ENCODE assay signal across 20 cellular contexts in the genomic region with DNA sequence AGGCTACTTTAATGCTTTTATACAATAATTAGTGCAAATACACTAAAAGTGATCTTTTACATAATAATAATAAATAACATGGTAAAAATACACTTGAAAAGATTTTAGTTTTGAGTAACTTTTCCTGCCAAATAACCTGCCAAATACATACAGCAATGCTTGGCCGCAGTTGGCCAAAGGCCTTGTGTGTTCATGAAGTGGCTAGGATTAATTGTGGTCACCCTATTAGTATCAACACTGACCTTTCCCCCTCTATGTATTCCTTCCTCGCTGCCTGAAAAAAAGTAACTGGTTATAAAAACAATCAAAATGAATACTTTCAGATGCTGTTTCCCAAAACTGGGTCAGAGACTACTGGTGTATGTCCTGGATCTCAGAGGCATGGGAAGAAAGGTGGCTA. TPM values are rescaled to one million over a fixed set of nuclear protein-coding genes. Genes with fewer than 3 reads are reported as not detected.
A peak's percentile ranks its signal among the peaks of the same experiment; 100 is the strongest.
DNase-seq lines count a peak whose midpoint lies in the region; ATAC-seq, FAIRE-seq and TF ChIP-seq lines count a peak whose summit lies in the region.
"Had no signal": no experiment of that assay in that cellular context is flagged by ENCODE, and none has a peak within 500 bp of the region (broad histone marks: within the 10 kb centered on the region; RNA-seq: fewer than 3 reads in every experiment).

No MANE protein-coding gene starts in this region.

- H3K4me2 ChIP-seq in PC-9 (peak overlapping the region; percentile 73), keratinocyte (ENCODE audit: control insufficient read depth, extremely low read depth, insufficient read depth, low read depth, low read length) (peak overlapping the region; percentile 96)
- H3K4me2 ChIP-seq: KMS-11 had no signal

- H3K9me3 ChIP-seq in PC-9 (ENCODE audit: insufficient read depth, low read depth) (peaks cover 9% of the 10 kb centered on the region; the same call in 1 of the 2 replicates), keratinocyte (ENCODE audit: control insufficient read depth, low read depth, low read length) (no peaks in the 10 kb centered on the region)

- no peak for DNase-seq in PC-9
- DNase-seq in brain microvascular endothelial cell = no peak
- DNase-seq in keratinocyte (ENCODE audit: low read depth, low spot score) = no peak
- no peak for DNase-seq in occipital lobe (lab: John Stamatoyannopoulos, UW)
- DNase-seq in HUDEP-2 (lab: John Stamatoyannopoulos, UW; ENCODE audit: unreplicated experiment in 76 of 76) = no peak
- DNase-seq: CD4-positive, CD25-positive, alpha-beta regulatory T cell; DMS79; GOT3; MM.1S; NCI-H1105; NCI-H187; NCI-H2171; NCI-H774; SJCRH30 had no signal

- in situ Hi-C loops in brain microvascular endothelial cell (cut with HindIII; ENCODE audit: low pct_ligation_motif_present, low sequenced_read_pairs) = no loop called here

- CTCF ChIA-PET in PC-9 (lab: Charles Lee) = no interaction called here

- POLR2A ChIA-PET in PC-9 (lab: Charles Lee; ENCODE audit: unreplicated experiment) = no interaction called here

- peaks cover 29% of the 10 kb centered on the region for H3F3A ChIP-seq in PC-9 (ENCODE audit: insufficient read depth, low read depth)

- no peak for FAIRE-seq in keratinocyte (lab: Jason Lieb, UNC)
- FAIRE-seq: A204.1, GM12878 had no signal

- intact Hi-C loops in PC-9 (cut with micrococcal nuclease; ENCODE audit: unreplicated experiment) = loop anchor here (10.0 kb wide), 1 partner anchor 273 kb away; no protein-coding TSS in a partner anchor

- H3K79me2 ChIP-seq in ACC112 (ENCODE audit: control insufficient read depth, insufficient read depth, low read length, unreplicated experiment) (no peaks in the 10 kb centered on the region), PC-9 (ENCODE audit: low read depth) (no peaks in the 10 kb centered on the region), keratinocyte (ENCODE audit: control insufficient read depth, insufficient read depth, low read length) (no peaks in the 10 kb centered on the region)

- H3K4me1 ChIP-seq in ACC112 (ENCODE audit: control insufficient read depth, insufficient read depth, low read length, unreplicated experiment) (peaks cover 30% of the 10 kb centered on the region), PC-9 (replicated peaks; ENCODE audit: insufficient read depth) (peaks cover 37% of the 10 kb centered on the region), keratinocyte (ENCODE audit: control insufficient read depth, extremely low read depth, insufficient read depth, low read length) (peaks cover 17% of the 10 kb centered on the region)

- H3K36me3 ChIP-seq in ACC112 (ENCODE audit: insufficient read depth, low read length) (no peaks in the 10 kb centered on the region), PC-9 (ENCODE audit: low read depth) (no peaks in the 10 kb centered on the region), brain microvascular endothelial cell (replicated peaks) (no peaks in the 10 kb centered on the region), keratinocyte (ENCODE audit: control insufficient read depth in 2 of 2, extremely low read depth in 1 of 2, insufficient read depth in 2 of 2, low read length in 2 of 2) (no peaks in the 10 kb centered on the region)
- H3K36me3 ChIP-seq: SJCRH30 had no signal

- no peak overlapping the region for H3K9ac ChIP-seq in keratinocyte (ENCODE audit: control insufficient read depth, extremely low read depth, insufficient read depth, low read length)
- H3K9ac ChIP-seq: KMS-11 had no signal

- H4K20me1 ChIP-seq in PC-9 (ENCODE audit: insufficient read depth) (no peaks in the 10 kb centered on the region), keratinocyte (ENCODE audit: control insufficient read depth, extremely low read depth, insufficient read depth, low read length) (no peaks in the 10 kb centered on the region)

- TF ChIP-seq CTCF in PC-9 (conservative IDR thresholded peaks at IDR 0.05) = no peak
- no peak for TF ChIP-seq CTCF in brain microvascular endothelial cell (IDR thresholded peaks at IDR 0.05; ENCODE audit: low read depth, low read length, missing control alignments)
- no peak for TF ChIP-seq CTCF in keratinocyte (optimal IDR thresholded peaks at IDR 0.05 in 1 of 3, IDR thresholded peaks at IDR 0.05 in 1 of 3, conservative IDR thresholded peaks at IDR 0.05 in 1 of 3; ENCODE audit: extremely low read depth in 1 of 3, insufficient read depth in 2 of 3, low read length in 3 of 3)

- ATAC-seq in GM21529 (IDR thresholded peaks at IDR 0.05; ENCODE audit: unreplicated experiment) (no peak), HG03521 (IDR thresholded peaks at IDR 0.05; ENCODE audit: unreplicated experiment) (no peak)
- ATAC-seq: GM12878 had no signal

- H2AFZ ChIP-seq in ACC112 (ENCODE audit: low read length, unreplicated experiment) = peak overlapping the region; percentile 17
- H2AFZ ChIP-seq in PC-9 = peak overlapping the region; percentile 56
- H2AFZ ChIP-seq in keratinocyte (ENCODE audit: control insufficient read depth, low read length) = no peak overlapping the region

- H3K4me3 ChIP-seq in ACC112 (ENCODE audit: low read depth, low read length) (peak overlapping the region; percentile 5; the same call in 1 of the 2 replicates), PC-9 (peak overlapping the region; percentile 32; the same call in 1 of the 2 replicates), brain microvascular endothelial cell (ENCODE audit: low read depth, low read length) (no peak overlapping the region), keratinocyte (ENCODE audit: control insufficient read depth in 2 of 3, extremely low read depth in 1 of 3, insufficient read depth in 2 of 3, low read depth in 1 of 3, low read length in 3 of 3) (peak overlapping the region in 1 of 3 experiments; percentile 55)
- H3K4me3 ChIP-seq: GM12878, SJCRH30 had no signal

- no peaks in the 10 kb centered on the region for H3K27me3 ChIP-seq in ACC112 (ENCODE audit: insufficient read depth, low read length)
- H3K27me3 ChIP-seq in PC-9 (ENCODE audit: insufficient read depth, low read depth) = no peaks in the 10 kb centered on the region
- no peaks in the 10 kb centered on the region for H3K27me3 ChIP-seq in brain microvascular endothelial cell (replicated peaks)
- H3K27me3 ChIP-seq in keratinocyte (ENCODE audit: control insufficient read depth, extremely low read depth, insufficient read depth, low read length) = no peaks in the 10 kb centered on the region
- H3K27me3 ChIP-seq: SJCRH30 had no signal

- no peaks in the 10 kb centered on the region; the same call in 1 of the 2 replicates for H3K9me2 ChIP-seq in PC-9 (ENCODE audit: insufficient read depth)

- BruUV-seq in PC-9 (replicated peaks; lab: Mats Ljungman, UMichigan) = no TSS peak

- H3K27ac ChIP-seq in ACC112 (ENCODE audit: low read depth, low read length) (peak overlapping the region; percentile 93), PC-9 (peak overlapping the region; percentile 80), brain microvascular endothelial cell (peak overlapping the region; percentile 97), keratinocyte (ENCODE audit: control insufficient read depth, insufficient read depth, low read length) (peak overlapping the region; percentile 92)
- H3K27ac ChIP-seq: KMS-11, SJCRH30 had no signal

- peaks cover 2% of the 10 kb centered on the region for H3K9me1 ChIP-seq in keratinocyte (ENCODE audit: control insufficient read depth, extremely low read depth, insufficient read depth, low read length)

- dilution Hi-C loops in keratinocyte (cut with MboI; ENCODE audit: extremely low pct_ligation_motif_present, low sequenced_read_pairs) = no loop called here

RNA-seq across cellular contexts. Expression of a gene that starts 34.3 kb away (rescaled TPM):
- total RNA-seq in PC-9 (2021) (12.1 and 14.5 TPM in 2 replicates), occipital lobe (6.7 TPM)
- 5.2 to 6.2 TPM (median 5.7 TPM) in 3 replicates for polyA plus RNA-seq in keratinocyte
- 2.0 TPM for polyA plus RNA-seq in keratinocyte (2011; ENCODE audit: low read depth)
- 4.0 and 5.7 TPM in 2 replicates for polyA plus RNA-seq in keratinocyte (2011; cell fraction: cytosol; rRNA removed)
- 8.1 and 8.5 TPM in 2 replicates for polyA plus RNA-seq in keratinocyte (2011; cell fraction: nucleus; rRNA removed)
- polyA plus RNA-seq in keratinocyte (2012; ENCODE audit: low replicate concordance) = 4.5 and 6.5 TPM in 2 replicates
- 5.8 to 8.8 TPM (median 6.4 TPM) in 3 replicates for polyA minus RNA-seq in keratinocyte
- polyA minus RNA-seq in keratinocyte (2011; cell fraction: cytosol; rRNA and poly(A)+ RNA removed) = 9.4 TPM
- 6.0 and 8.9 TPM in 2 replicates for polyA minus RNA-seq in keratinocyte (2011; cell fraction: nucleus; rRNA and poly(A)+ RNA removed)
